In the genomic region with DNA sequence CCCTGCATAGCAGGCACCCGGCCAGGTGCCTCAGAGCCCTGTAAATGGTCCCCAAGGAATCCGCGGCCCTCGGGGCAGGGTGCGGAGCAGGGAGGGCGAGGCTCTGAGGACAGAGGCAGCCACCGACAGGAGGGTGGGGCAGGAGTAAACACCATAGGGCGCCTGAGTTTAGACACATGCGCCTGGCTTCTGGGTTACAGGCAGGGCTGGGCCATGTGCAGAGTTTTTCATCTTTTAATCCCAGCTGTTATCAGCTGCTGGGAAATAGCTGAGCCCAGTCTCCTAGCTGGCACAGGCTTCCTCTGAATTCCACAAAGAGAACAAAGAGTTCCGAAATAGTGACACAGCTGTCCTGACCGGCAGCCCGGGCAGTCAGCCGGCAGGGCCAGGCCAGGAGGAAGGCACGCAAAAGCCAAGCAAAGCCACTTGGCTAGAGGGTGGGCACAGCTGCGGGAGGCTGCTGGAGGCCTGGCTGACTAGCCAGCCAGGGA, we compare ENCODE assay signal across 11 cellular contexts.
DNase-seq lines count a peak whose midpoint lies in the region; ATAC-seq and TF ChIP-seq lines count a peak whose summit lies in the region.
"Had no signal": no experiment of that assay in that cellular context is flagged by ENCODE, and none has a peak within 500 bp of the region (broad histone marks: within the 10 kb centered on the region; RNA-seq: fewer than 3 reads in every experiment).

No MANE protein-coding gene starts in this region.

- peaks cover 4% of the 10 kb centered on the region for H3K4me1 Mint-ChIP-seq in activated CD4-positive, alpha-beta memory T cell treated with anti-CD3 and anti-CD28 coated beads for 36 hours (ENCODE audit: low read depth)

- no peaks in the 10 kb centered on the region for H3K9me3 Mint-ChIP-seq in activated CD4-positive, alpha-beta memory T cell treated with anti-CD3 and anti-CD28 coated beads for 36 hours

- peak overlapping the region; percentile 29 for H3K4me3 ChIP-seq in left ventricle myocardium inferior

- no peaks in the 10 kb centered on the region for H3K9me3 ChIP-seq in left ventricle myocardium inferior (replicated peaks)

- peaks cover 38% of the 10 kb centered on the region for H3K4me1 ChIP-seq in left ventricle myocardium inferior

- ATAC-seq in sciatic nerve: peak; percentile 69

- POLR2A ChIA-PET in activated CD4-positive, alpha-beta memory T cell treated with anti-CD3 and anti-CD28 coated beads for 36 hours (lab: Charles Lee): no interaction called here

- CTCF ChIA-PET in activated CD4-positive, alpha-beta memory T cell treated with anti-CD3 and anti-CD28 coated beads for 36 hours (lab: Charles Lee): no interaction called here

- DNase-seq in ELF-1 (ENCODE audit: low read depth, low spot score): peak; percentile 68
- DNase-seq in amygdala (lab: John Stamatoyannopoulos, UW): peak in 54 of 56 donors; percentile 30 to 95 (median 78)
- DNase-seq in left ventricle myocardium inferior: peak; percentile 73
- no peak for DNase-seq in sciatic nerve (ENCODE audit: low spot score)
- no peak for DNase-seq in activated CD4-positive, alpha-beta memory T cell treated with anti-CD3 and anti-CD28 coated beads for 36 hours
- no peak for DNase-seq in activated CD4-positive, alpha-beta T cell treated with anti-CD3 and anti-CD28 coated beads for 4 hours
- DNase-seq in islet precursor cell: no peak
- no peak for DNase-seq in AML-193 (lab: John Stamatoyannopoulos, UW)
- DNase-seq: activated naive CD4-positive, alpha-beta T cell treated with anti-CD3 and anti-CD28 coated beads, Interleukin-2, amount 50 U/mL, for 16 hours; DMS53; NK-92 treated with Interleukin-12 subunit alpha and Interleukin-12 subunit beta, amount 100 ng/mL, for 24 hours had no signal

- peaks cover 1% of the 10 kb centered on the region for H3K27me3 Mint-ChIP-seq in activated CD4-positive, alpha-beta memory T cell treated with anti-CD3 and anti-CD28 coated beads for 36 hours

- no peaks in the 10 kb centered on the region for H3K36me3 ChIP-seq in left ventricle myocardium inferior

- H3K27ac Mint-ChIP-seq in activated CD4-positive, alpha-beta memory T cell treated with anti-CD3 and anti-CD28 coated beads for 36 hours: no peak overlapping the region

- H3K27me3 ChIP-seq in left ventricle myocardium inferior (ENCODE audit: low read depth): no peaks in the 10 kb centered on the region

- H3K36me3 Mint-ChIP-seq in activated CD4-positive, alpha-beta memory T cell treated with anti-CD3 and anti-CD28 coated beads for 36 hours: no peaks in the 10 kb centered on the region

- H3K4me3 Mint-ChIP-seq in activated CD4-positive, alpha-beta memory T cell treated with anti-CD3 and anti-CD28 coated beads for 36 hours: no peak overlapping the region

- peak overlapping the region; percentile 95 for H3K27ac ChIP-seq in left ventricle myocardium inferior (replicated peaks)

- no peak for TF ChIP-seq CTCF in left ventricle myocardium inferior (IDR thresholded peaks at IDR 0.05; ENCODE audit: borderline replicate concordance)

- intact Hi-C loops in left ventricle myocardium inferior (cut with micrococcal nuclease) (no loop called here), sciatic nerve (cut with DNase I) (no loop called here)
- intact Hi-C loops in activated CD4-positive, alpha-beta memory T cell treated with anti-CD3 and anti-CD28 coated beads for 36 hours (cut with micrococcal nuclease): no loop called here

Comparison
In these comparisons a context has a peak if more than half of its experiments do, and no peak if none do; other contexts are left out.
1. DNase-seq: peak in ELF-1 (single experiment), amygdala (54 of 56) and left ventricle myocardium inferior (single experiment); none in sciatic nerve (single experiment), activated CD4-positive, alpha-beta memory T cell treated with anti-CD3 and anti-CD28 coated beads for 36 hours (single experiment), activated CD4-positive, alpha-beta T cell treated with anti-CD3 and anti-CD28 coated beads for 4 hours (0 of 2), islet precursor cell (single experiment) and AML-193 (0 of 2).